8 cellular contexts compared by ENCODE assay signal in the genomic region with DNA sequence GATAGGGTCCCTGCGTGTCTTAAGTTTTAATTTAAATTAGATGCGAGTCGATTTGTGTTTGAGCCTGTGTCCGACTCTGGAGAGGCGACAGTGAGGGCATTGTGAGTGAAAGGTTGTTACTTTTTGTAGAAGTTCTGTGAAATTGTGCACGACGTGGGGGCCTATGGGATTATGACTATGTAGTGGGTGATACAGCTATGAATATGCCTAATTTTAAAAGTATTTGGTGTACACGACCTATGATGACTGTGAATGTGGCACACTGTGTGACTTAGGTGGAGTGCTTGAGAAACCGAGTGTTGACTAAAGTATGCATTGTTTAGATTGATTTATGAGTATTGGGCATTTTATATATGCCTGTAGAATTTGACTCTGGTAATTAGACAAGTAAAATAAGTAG. TPM values are rescaled to one million over a fixed set of nuclear protein-coding genes. Genes with fewer than 3 reads are reported as not detected.
DNase-seq lines count a peak whose midpoint lies in the region; ATAC-seq and TF ChIP-seq lines count a peak whose summit lies in the region.

No MANE protein-coding gene starts in this region.

- no peak for TF ChIP-seq CTCF in GM12865 (IDR thresholded peaks at IDR 0.05; ENCODE audit: insufficient read depth, low read depth, low read length, missing control alignments)
- no peak for TF ChIP-seq CTCF in fibroblast of the aortic adventitia (IDR thresholded peaks at IDR 0.05; ENCODE audit: insufficient read depth, low read length)
- TF ChIP-seq CTCF in gastrocnemius medialis (IDR thresholded peaks at IDR 0.05 in 4 of 5, conservative IDR thresholded peaks at IDR 0.05 in 1 of 5) = no peak

- no peak for ATAC-seq in gastrocnemius medialis
- ATAC-seq in HG02610 (IDR thresholded peaks at IDR 0.05; ENCODE audit: unreplicated experiment) = no peak
- ATAC-seq in HG03469 (IDR thresholded peaks at IDR 0.05; ENCODE audit: unreplicated experiment) = no peak

- H3K4me3 ChIP-seq in GM12865 (ENCODE audit: low read depth, low read length) (peak overlapping the region; percentile 80), SJCRH30 (peak overlapping the region; percentile 89), fibroblast of the aortic adventitia (ENCODE audit: low read depth, low read length) (peak overlapping the region; percentile 98), gastrocnemius medialis (peak overlapping the region; percentile 76 to 96 (median 90))

- H3K9me3 ChIP-seq in SJCRH30 (replicated peaks) (peaks cover 34% of the 10 kb centered on the region), gastrocnemius medialis (peaks cover 0 to 10% (median 2%) of the 10 kb centered on the region in 3 donors)

- H3K36me3 ChIP-seq in SJCRH30 = peaks cover 67% of the 10 kb centered on the region
- H3K36me3 ChIP-seq in gastrocnemius medialis = peaks cover 18 to 54% of the 10 kb centered on the region in 2 donors

- H3K27ac ChIP-seq in SJCRH30 (peak overlapping the region; percentile 88), gastrocnemius medialis (peak overlapping the region; percentile 77 to 87 (median 81))

- H3K4me1 ChIP-seq in SJCRH30 (no peaks in the 10 kb centered on the region), gastrocnemius medialis (peaks cover 13 to 16% of the 10 kb centered on the region in 2 donors)

- no peaks in the 10 kb centered on the region for H3K27me3 ChIP-seq in SJCRH30
- H3K27me3 ChIP-seq in gastrocnemius medialis = no peaks in the 10 kb centered on the region

- no peak for TF ChIP-seq POLR2A in gastrocnemius medialis (IDR thresholded peaks at IDR 0.05)

- intact Hi-C loops in gastrocnemius medialis (cut with DNase I; ENCODE audit: low total_unique reads) = loop anchor here (5.0 to 10.0 kb wide), 5 partner anchors 113 to 779 kb away; partner anchors contain the start of genes ZNF383, ZNF420, ZNF529 and ZNF568

- in situ Hi-C loops in gastrocnemius medialis (cut with MboI; ENCODE audit: low sequenced_read_pairs in 4 of 4) = no loop called here

- no peak for DNase-seq in GM12865 (ENCODE audit: low read depth)
- DNase-seq in SJCRH30 = no peak
- no peak for DNase-seq in fibroblast of the aortic adventitia (ENCODE audit: low read depth)
- DNase-seq in gastrocnemius medialis = no peak
- no peak for DNase-seq in NCI-H128 (lab: John Stamatoyannopoulos, UW; ENCODE audit: unreplicated experiment)
- DNase-seq in stimulated activated CD8-positive, alpha-beta memory T cell treated with anti-CD3 and anti-CD28 coated beads, Interleukin-4, amount 100 ng/mL, for 48 hours = no peak

RNA-seq across cellular contexts. Expression of gene ZNF567, which starts 0.6 kb away (rescaled TPM):
- 17.8 and 24.0 TPM in 2 replicates for total RNA-seq in SJCRH30 (2014; rRNA removed; shearing (Covaris generic))
- total RNA-seq in fibroblast of the aortic adventitia (ENCODE audit: low replicate concordance) = 5.0 and 6.6 TPM in 2 replicates
- 1 to 10 TPM; 1.1 to 3.5 (median 1.9) TPM for total RNA-seq in gastrocnemius medialis

RNA-seq across cellular contexts. Expression of gene ZNF461, which starts 21.4 kb away (rescaled TPM):
- total RNA-seq in SJCRH30 (2014; rRNA removed; shearing (Covaris generic)) = 10.2 and 12.0 TPM in 2 replicates
- total RNA-seq in fibroblast of the aortic adventitia (ENCODE audit: low replicate concordance) (13.3 and 31.2 TPM in 2 replicates), gastrocnemius medialis (1 to 10 TPM; 1.0 to 4.5 (median 2.6) TPM)
